In the genomic region with DNA sequence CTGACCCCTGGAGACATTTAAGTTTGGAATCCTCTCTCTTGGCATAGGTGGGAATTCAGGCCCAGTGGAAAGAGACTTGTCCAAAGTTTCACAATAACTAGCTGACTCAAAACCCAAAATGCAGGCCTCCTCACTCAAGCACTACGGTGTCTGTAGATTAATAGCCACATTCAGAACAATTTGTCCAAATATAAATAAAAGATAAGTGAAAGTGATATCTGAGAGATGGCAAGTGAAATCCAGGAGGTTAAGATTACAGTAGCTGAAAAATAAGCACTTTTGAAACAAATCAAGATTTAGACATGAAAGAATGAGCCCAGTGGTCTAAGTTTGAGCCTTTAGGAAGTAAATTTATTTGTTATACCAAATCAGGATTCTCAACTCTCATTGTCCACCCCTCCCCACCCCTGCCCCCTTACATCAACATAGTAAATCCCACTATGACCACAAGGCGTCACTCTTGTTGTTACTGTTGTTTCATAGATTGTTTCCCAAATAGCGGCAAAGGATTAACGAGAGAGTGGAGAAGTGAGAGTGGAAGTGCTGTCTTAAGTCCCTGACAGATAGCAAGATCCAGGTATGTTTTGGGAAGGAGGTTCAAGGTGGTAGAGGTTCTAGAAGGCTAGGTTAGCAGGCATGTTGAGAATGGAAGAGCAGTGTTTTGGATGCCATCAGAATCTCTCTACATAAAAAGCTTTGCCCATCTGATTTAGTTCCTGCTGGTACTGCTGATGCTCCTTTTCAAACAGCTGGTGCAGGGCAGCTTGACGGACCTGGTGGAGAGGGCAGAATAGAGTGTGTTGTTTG, we compare ENCODE assay signal across 8 cellular contexts. TPM values are rescaled to one million over a fixed set of nuclear protein-coding genes. Genes with fewer than 3 reads are reported as not detected.
A peak's percentile ranks its signal among the peaks of the same experiment; 100 is the strongest.
DNase-seq lines count a peak whose midpoint lies in the region; ATAC-seq and FAIRE-seq lines count a peak whose summit lies in the region.

No MANE protein-coding gene starts in this region.

- H3K4me3 ChIP-seq in H7 (ENCODE audit: insufficient read depth, low read depth, low read length) (no peak overlapping the region), right cardiac atrium (ENCODE audit: low read length) (no peak overlapping the region), small intestine (ENCODE audit: low read depth in 1 of 2, low read length in 2 of 2) (no peak overlapping the region)

- H3K27me3 ChIP-seq in H7 (ENCODE audit: control insufficient read depth, insufficient read depth, low read length) (no peaks in the 10 kb centered on the region; the same call in 1 of the 2 replicates), right cardiac atrium (ENCODE audit: control insufficient read depth, insufficient read depth) (no peaks in the 10 kb centered on the region), small intestine (ENCODE audit: control insufficient read depth in 2 of 2, insufficient read depth in 2 of 2, low read length in 2 of 2) (no peaks in the 10 kb centered on the region)

- H3K36me3 ChIP-seq in H7 (replicated peaks; ENCODE audit: control insufficient read depth, insufficient read depth, low read length) (no peaks in the 10 kb centered on the region), small intestine (ENCODE audit: control insufficient read depth in 2 of 2, insufficient read depth in 2 of 2, low read length in 2 of 2) (no peaks in the 10 kb centered on the region)

- intact Hi-C loops in right cardiac atrium (cut with DNase I) = loop anchor here in 1 of 4 donors (10.0 kb wide), 1 partner anchor 66 kb away; no protein-coding TSS in a partner anchor

- H3K9me3 ChIP-seq in right cardiac atrium (ENCODE audit: control insufficient read depth, low read length) (no peaks in the 10 kb centered on the region), small intestine (ENCODE audit: control insufficient read depth, low read depth) (no peaks in the 10 kb centered on the region)

- H3K4me1 ChIP-seq in right cardiac atrium (ENCODE audit: control insufficient read depth, insufficient read depth, low read length) (peaks cover 2% of the 10 kb centered on the region), small intestine (ENCODE audit: control insufficient read depth in 2 of 2, insufficient read depth in 1 of 2, low read depth in 1 of 2, low read length in 1 of 2) (no peaks in the 10 kb centered on the region)

- peak; percentile 29 for DNase-seq in COR-L47 (lab: John Stamatoyannopoulos, UW)
- DNase-seq in H7 = peak; percentile 80
- peak; percentile 28 for DNase-seq in NCI-H748 treated with DMSO at 0.1 percent for 48 hours (lab: John Stamatoyannopoulos, UW)
- DNase-seq in amniotic epithelial cell (ENCODE audit: low read depth) = peak; percentile 85
- DNase-seq in right cardiac atrium = no peak
- peak; percentile 58 for DNase-seq in small intestine
- DNase-seq in cerebellar nuclear complex (lab: John Stamatoyannopoulos, UW) = no peak
- no peak for DNase-seq in NCI-H2171 treated with DMSO at 0.1 percent for 48 hours (lab: John Stamatoyannopoulos, UW)

- 4% methylated on average over 5 of the region's 5 CpGs for WGBS in right cardiac atrium
- WGBS in small intestine, 3 donors = 0 to 8% (median 6%) methylated on average over 5 of the region's 5 CpGs

- H3K27ac ChIP-seq in right cardiac atrium (ENCODE audit: low read length) = peak overlapping the region; percentile 17
- no peak overlapping the region for H3K27ac ChIP-seq in small intestine (ENCODE audit: low read depth in 1 of 2, low read length in 1 of 2)

- ATAC-seq in right cardiac atrium = peak; percentile 52 to 63

- FAIRE-seq in small intestine (lab: Jason Lieb, UNC) = no peak

RNA-seq across cellular contexts. Expression of a gene that starts 7.1 kb away (rescaled TPM):
- total RNA-seq in H7 (2014; rRNA removed; shearing (Covaris generic)) = 712 and 754 TPM in 2 replicates
- total RNA-seq in right cardiac atrium = 100 to 1,000 TPM; 202 to 594 (median 262) TPM
- polyA plus RNA-seq in right cardiac atrium = 391 TPM
- polyA plus RNA-seq in small intestine = 100 to 1,000 TPM; 244 to 335 (median 248) TPM

RNA-seq across cellular contexts. Expression of a gene that starts 7.2 kb away (rescaled TPM):
- not detected in 2 replicates for total RNA-seq in H7 (2014; rRNA removed; shearing (Covaris generic))
- not detected for total RNA-seq in right cardiac atrium
- polyA plus RNA-seq in right cardiac atrium (not detected), small intestine (not detected)

RNA-seq across cellular contexts. Expression of a gene that starts 21.8 kb away (rescaled TPM):
- total RNA-seq in H7 (2014; rRNA removed; shearing (Covaris generic)) = 162 and 166 TPM in 2 replicates
- 100 to 1,000 TPM; 103 to 112 (median 107) TPM for total RNA-seq in right cardiac atrium
- 67.6 TPM for polyA plus RNA-seq in right cardiac atrium
- 10 to 100 TPM; 29.7 to 52.3 (median 30.0) TPM for polyA plus RNA-seq in small intestine

RNA-seq across cellular contexts. Expression of a gene that starts 44.1 kb away (rescaled TPM):
- 0.03 TPM in 1 of 2 replicates, not detected in the other for total RNA-seq in H7 (2014; rRNA removed; shearing (Covaris generic))
- total RNA-seq in right cardiac atrium = under 1 TPM; 0.09 to 0.88 (median 0.18) TPM
- polyA plus RNA-seq in right cardiac atrium = not detected
- polyA plus RNA-seq in small intestine = under 1 TPM in 1 of 3 donors, not detected in 2; 0.01 TPM

Comparison
In these comparisons a context has a peak if more than half of its experiments do, and no peak if none do; other contexts are left out.
1. DNase-seq: peak in COR-L47 (single experiment), H7 (single experiment), NCI-H748 treated with DMSO at 0.1 percent for 48 hours (single experiment), amniotic epithelial cell (single experiment) and small intestine (single experiment); none in right cardiac atrium (0 of 3), cerebellar nuclear complex (0 of 2) and NCI-H2171 treated with DMSO at 0.1 percent for 48 hours (single experiment).